In genomic region chr14:102279688-102280348, GRCh38 we compare ENCODE assay signal across 13 cellular contexts. TPM values are rescaled to one million over a fixed set of nuclear protein-coding genes. Genes with fewer than 3 reads are reported as not detected.
DNase-seq lines count a peak whose midpoint lies in the region; ATAC-seq, FAIRE-seq and TF ChIP-seq lines count a peak whose summit lies in the region.
"Had no signal": no experiment of that assay in that cellular context is flagged by ENCODE, and none has a peak within 500 bp of the region (broad histone marks: within the 10 kb centered on the region; RNA-seq: fewer than 3 reads in every experiment).

No MANE protein-coding gene starts in this region.

- no peaks in the 10 kb centered on the region for H3K36me3 Mint-ChIP-seq in chondrocyte (ENCODE audit: low read depth)
- H3K36me3 Mint-ChIP-seq: naive thymus-derived CD4-positive, alpha-beta T cell had no signal

- H3K9ac ChIP-seq in HUES48 (ENCODE audit: low read depth, low read length) = no peak overlapping the region

- no peaks in the 10 kb centered on the region for H3K36me3 ChIP-seq in HUES48 (ENCODE audit: control insufficient read depth, insufficient read depth, low read length)
- H3K36me3 ChIP-seq in mucosa of descending colon (ENCODE audit: low read depth) = no peaks in the 10 kb centered on the region
- no peaks in the 10 kb centered on the region for H3K36me3 ChIP-seq in BE2C

- peak overlapping the region; percentile 94 for H3K27ac Mint-ChIP-seq in chondrocyte (ENCODE audit: unreplicated experiment)
- H3K27ac Mint-ChIP-seq: naive thymus-derived CD4-positive, alpha-beta T cell had no signal

- TF ChIP-seq CTCF in chondrocyte (IDR thresholded peaks at IDR 0.05) = no peak
- no peak for TF ChIP-seq CTCF in mucosa of descending colon (IDR thresholded peaks at IDR 0.05)
- no peak for TF ChIP-seq CTCF in BE2C (IDR thresholded peaks at IDR 0.05; ENCODE audit: low read depth, low read length)

- peak; percentile 90 for ATAC-seq in mucosa of descending colon
- no peak for ATAC-seq in HG03175 (IDR thresholded peaks at IDR 0.05; ENCODE audit: unreplicated experiment)
- ATAC-seq: naive thymus-derived CD4-positive, alpha-beta T cell had no signal

- no peaks in the 10 kb centered on the region for H3K27me3 Mint-ChIP-seq in chondrocyte (ENCODE audit: low read depth)
- H3K27me3 Mint-ChIP-seq: naive thymus-derived CD4-positive, alpha-beta T cell had no signal

- FAIRE-seq in GM12891 (lab: Jason Lieb, UNC) = no peak
- FAIRE-seq: GM12892 had no signal

- peak; percentile 20 for DNase-seq in COLO829 (ENCODE audit: low spot score)
- no peak for DNase-seq in chondrocyte (ENCODE audit: low spot score)
- no peak for DNase-seq in mucosa of descending colon
- no peak for DNase-seq in NCI-H2107 (lab: John Stamatoyannopoulos, UW)
- DNase-seq in GM12891 (ENCODE audit: insufficient read length, low spot score) = no peak
- no peak for DNase-seq in BE2C
- DNase-seq: naive thymus-derived CD4-positive, alpha-beta T cell; NCI-H1436 had no signal

- H3K4me1 Mint-ChIP-seq in chondrocyte (ENCODE audit: low read depth) = peaks cover 34% of the 10 kb centered on the region
- H3K4me1 Mint-ChIP-seq: naive thymus-derived CD4-positive, alpha-beta T cell had no signal

- no peak for TF ChIP-seq POLR2A in GM12891 (IDR thresholded peaks at IDR 0.05; ENCODE audit: low read depth, low read length)

- peak overlapping the region; percentile 20 for H3K27ac ChIP-seq in HUES48 (ENCODE audit: low read depth, low read length)
- H3K27ac ChIP-seq: coronary artery, VCaP had no signal

- H3K4me3 ChIP-seq in HUES48 (ENCODE audit: low read depth, low read length) (no peak overlapping the region), mucosa of descending colon (no peak overlapping the region), BE2C (ENCODE audit: low read depth, low read length) (no peak overlapping the region)
- H3K4me3 ChIP-seq: coronary artery had no signal

- no peaks in the 10 kb centered on the region for H3K9me3 ChIP-seq in HUES48 (ENCODE audit: control insufficient read depth, insufficient read depth, low read length)
- H3K9me3 ChIP-seq in mucosa of descending colon = no peaks in the 10 kb centered on the region
- H3K9me3 ChIP-seq in BE2C = no peaks in the 10 kb centered on the region

- H3K9me3 Mint-ChIP-seq in chondrocyte (ENCODE audit: low read depth) = no peaks in the 10 kb centered on the region
- H3K9me3 Mint-ChIP-seq: naive thymus-derived CD4-positive, alpha-beta T cell had no signal

- no peak overlapping the region for H3K4me3 Mint-ChIP-seq in chondrocyte (ENCODE audit: unreplicated experiment)
- H3K4me3 Mint-ChIP-seq: naive thymus-derived CD4-positive, alpha-beta T cell had no signal

- no peaks in the 10 kb centered on the region for H3K27me3 ChIP-seq in HUES48 (ENCODE audit: control insufficient read depth, insufficient read depth, low read length)
- no peaks in the 10 kb centered on the region for H3K27me3 ChIP-seq in BE2C

- H3K4me1 ChIP-seq in HUES48 (ENCODE audit: control insufficient read depth, insufficient read depth, low read length) (no peaks in the 10 kb centered on the region; the same call in 1 of the 2 replicates), mucosa of descending colon (ENCODE audit: low read depth) (no peaks in the 10 kb centered on the region), BE2C (peaks cover 19% of the 10 kb centered on the region)

- intact Hi-C loops in mucosa of descending colon (cut with DNase I, micrococcal nuclease) = no loop called here

TF ChIP-seq in GM12891, 5 proteins besides CTCF, POLR2A, EP300 and RAD21:
- TF ChIP-seq TAF1 (IDR thresholded peaks at IDR 0.05; ENCODE audit: low read depth, low read length) (no peak), SPI1 (IDR thresholded peaks at IDR 0.05; ENCODE audit: low read depth, low read length) (no peak), POU2F2 (IDR thresholded peaks at IDR 0.05; ENCODE audit: low read depth, low read length) (no peak), POLR2AphosphoS5 (IDR thresholded peaks at IDR 0.05; ENCODE audit: low read depth, low read length) (no peak), PAX5 (IDR thresholded peaks at IDR 0.05; ENCODE audit: insufficient read depth, low read length, severe bottlenecking) (no peak)
TF ChIP-seq in GM12891: peak in this region for 0.

RNA-seq across cellular contexts. Expression of gene MOK, which starts 25.1 kb away (rescaled TPM):
- total RNA-seq in chondrocyte (3.8 to 10.1 TPM (median 4.5 TPM) in 3 replicates), mucosa of descending colon (10 to 100 TPM in 1 of 3 donors, 1 to 10 TPM in 2; 6.2 to 11.2 (median 7.4) TPM)
- polyA plus RNA-seq in GM12891 (2012; ENCODE audit: low read depth, missing spikeins) = 1.1 TPM
- 147 TPM for polyA plus RNA-seq in BE2C (2012; ENCODE audit: insufficient read depth, insufficient read length, low read depth)

RNA-seq across cellular contexts. Expression of gene ZNF839, which starts 39.7 kb away (rescaled TPM):
- total RNA-seq in chondrocyte (8.2 to 11.4 TPM (median 8.2 TPM) in 3 replicates), mucosa of descending colon (10 to 100 TPM in 1 of 3 donors, 1 to 10 TPM in 2; 9.5 to 12.4 (median 9.7) TPM)
- 9.7 TPM for polyA plus RNA-seq in GM12891 (2012; ENCODE audit: low read depth, missing spikeins)
- 7.4 TPM for polyA plus RNA-seq in BE2C (2012; ENCODE audit: insufficient read depth, insufficient read length, low read depth)
